23 cellular contexts compared by ENCODE assay signal in the genomic region with DNA sequence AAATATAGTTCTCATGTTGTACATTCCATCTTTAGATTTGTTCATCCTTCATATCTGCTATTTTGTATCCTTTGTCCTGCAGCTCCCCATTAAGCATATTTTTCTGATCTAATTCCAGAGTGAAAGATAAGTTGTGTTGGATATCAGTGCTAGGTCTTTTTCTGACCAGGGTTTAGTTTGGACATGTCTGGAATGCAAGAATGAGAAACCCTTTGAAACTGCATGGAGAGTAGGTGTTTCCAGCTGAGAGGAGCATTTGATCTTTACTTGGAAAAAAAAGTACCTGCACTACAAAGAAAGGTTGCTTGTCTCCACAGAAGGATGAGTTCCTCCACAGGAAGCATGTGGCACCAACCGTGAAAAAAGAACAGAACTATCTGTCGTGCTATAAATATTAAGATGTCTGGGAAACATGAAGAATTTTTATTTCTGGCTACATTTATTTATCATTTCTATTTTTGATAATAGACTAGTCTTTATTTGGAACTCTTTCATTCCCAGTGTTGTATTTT.
"Had no signal": no experiment of that assay in that cellular context is flagged by ENCODE, and none has a peak within 500 bp of the region (broad histone marks: within the 10 kb centered on the region; RNA-seq: fewer than 3 reads in every experiment).

No MANE protein-coding gene starts in this region.

- H2AFZ ChIP-seq: parathyroid adenoma had no signal

- H3K27me3 Mint-ChIP-seq: activated naive CD8-positive, alpha-beta T cell had no signal

- DNase-seq: activated naive CD4-positive, alpha-beta T cell; activated T-cell treated with anti-CD3 and anti-CD28 coated beads, Interleukin-2, amount 50 U/mL, for 1 hour; adrenal gland; dermis blood vessel endothelial cell; effector memory CD4-positive, alpha-beta T cell; esophagus squamous epithelium; head of caudate nucleus; left colon; mesenchymal stem cell; nephron progenitor cell; nucleus accumbens; right cardiac atrium; T-helper 1 cell; transverse colon had no signal

- H3K27ac Mint-ChIP-seq: activated naive CD8-positive, alpha-beta T cell; activated T-helper 17 cell treated with anti-CD3 and anti-CD28 coated beads, Interleukin-2, amount 50 U/mL, for 72 hours; nephron progenitor cell; stimulated activated memory B cell treated with anti-CD40 and anti-IgM and Interleukin-4, amounts not matched to agents 10 μg/mL and 1 μg/mL and 100 μg/mL, for 72 hours; WTC11 had no signal

- H3K9me3 ChIP-seq: adrenal gland, ascending aorta, esophagus squamous epithelium, gastroesophageal sphincter, transverse colon, vagina had no signal

- H3K4me3 Mint-ChIP-seq: activated naive CD8-positive, alpha-beta T cell; activated T-helper 17 cell treated with anti-CD3 and anti-CD28 coated beads, Interleukin-2, amount 50 U/mL, for 72 hours; nephron progenitor cell; stimulated activated memory B cell treated with anti-CD40 and anti-IgM and Interleukin-4, amounts not matched to agents 10 μg/mL and 1 μg/mL and 100 μg/mL, for 72 hours; WTC11 had no signal

- H3K9me3 Mint-ChIP-seq: activated T-helper 17 cell treated with anti-CD3 and anti-CD28 coated beads, Interleukin-2, amount 50 U/mL, for 72 hours; nephron progenitor cell; stimulated activated memory B cell treated with anti-CD40 and anti-IgM and Interleukin-4, amounts not matched to agents 10 μg/mL and 1 μg/mL and 100 μg/mL, for 72 hours; WTC11 had no signal

- H3K4me3 ChIP-seq: adrenal gland, ascending aorta, esophagus squamous epithelium, gastroesophageal sphincter, skin epidermis, transverse colon, vagina had no signal

- H3K36me3 Mint-ChIP-seq: activated naive CD8-positive, alpha-beta T cell; stimulated activated memory B cell treated with anti-CD40 and anti-IgM and Interleukin-4, amounts not matched to agents 10 μg/mL and 1 μg/mL and 100 μg/mL, for 72 hours; WTC11 had no signal

- H3K27ac ChIP-seq: adrenal gland, ascending aorta, esophagus squamous epithelium, gastroesophageal sphincter, parathyroid adenoma, skin epidermis, transverse colon, vagina had no signal

- H3K36me3 ChIP-seq: adrenal gland, ascending aorta, esophagus squamous epithelium, gastroesophageal sphincter, transverse colon, vagina had no signal

- H3K4me1 ChIP-seq: parathyroid adenoma had no signal

- H3K79me2 ChIP-seq: parathyroid adenoma had no signal
